37 cellular contexts compared by ENCODE assay signal in genomic region chr15:26641144-26641543, GRCh38.
"Had no signal": no experiment of that assay in that cellular context is flagged by ENCODE, and none has a peak within 500 bp of the region (broad histone marks: within the 10 kb centered on the region; RNA-seq: fewer than 3 reads in every experiment).

No MANE protein-coding gene starts in this region.

- H3K9me3 Mint-ChIP-seq: activated naive CD8-positive, alpha-beta T cell treated with anti-CD3 and anti-CD28 coated beads for 36 hours had no signal

- H3K4me1 Mint-ChIP-seq: activated B cell treated with CpG ODN at 0.5 μM for 24 hours; activated CD4-positive, alpha-beta T cell treated with anti-CD3 and anti-CD28 coated beads, Interleukin-2, amount 10 ng/mL, durations not matched to agents 24 days and 14 days; activated CD8-positive, alpha-beta memory T cell treated with anti-CD3 and anti-CD28 coated beads, Interleukin-2, amount 10 ng/mL, durations not matched to agents 7 days and 5 days; activated naive CD4-positive, alpha-beta T cell treated with anti-CD3 and anti-CD28 coated beads, Interleukin-2, amount 50 U/mL, for 24 hours; activated naive CD8-positive, alpha-beta T cell treated with anti-CD3 and anti-CD28 coated beads for 36 hours; T-helper 17 cell had no signal

- H3K4me1 ChIP-seq: ascending aorta, breast epithelium, esophagus squamous epithelium, gastroesophageal sphincter, heart right ventricle had no signal

- H3K27ac Mint-ChIP-seq: activated B cell treated with CpG ODN at 0.5 μM for 24 hours; activated CD4-positive, alpha-beta memory T cell treated with anti-CD3 and anti-CD28 coated beads for 36 hours; activated CD4-positive, alpha-beta T cell treated with anti-CD3 and anti-CD28 coated beads, Interleukin-2, amount 10 ng/mL, durations not matched to agents 24 days and 14 days; activated CD8-positive, alpha-beta memory T cell treated with anti-CD3 and anti-CD28 coated beads, Interleukin-2, amount 10 ng/mL, durations not matched to agents 7 days and 5 days; activated CD8-positive, alpha-beta T cell treated with anti-CD3 and anti-CD28 coated beads, Interleukin-2, amount 10 ng/mL, durations not matched to agents 7 days and 5 days; activated naive CD4-positive, alpha-beta T cell treated with anti-CD3 and anti-CD28 coated beads for 36 hours; activated naive CD4-positive, alpha-beta T cell treated with anti-CD3 and anti-CD28 coated beads, Interleukin-2, amount 50 U/mL, for 24 hours; activated naive CD8-positive, alpha-beta T cell treated with anti-CD3 and anti-CD28 coated beads for 36 hours; activated T-helper 1 cell treated with anti-CD3 and anti-CD28 coated beads, Interleukin-12 subunit alpha, Interleukin-12 subunit beta, Interleukin-2, Interleukin-4 antibody, amounts not matched to agents 30 ng/mL and 10 ng/mL and 1 ng/mL, durations not matched to agents 14 hours and 24 hours and 36 hours; activated T-helper 2 cell treated with anti-CD3 and anti-CD28 coated beads, Interferon-gamma antibody, Interleukin-2, Interleukin-4, amounts not matched to agents 10 μg/mL and 5 μg/mL and 100 μg/mL, durations not matched to agents 14 hours and 24 hours and 36 hours; effector memory CD8-positive, alpha-beta T cell; T-helper 17 cell; T-helper 2 cell treated with Interferon-gamma antibody and Interleukin-4, amounts not matched to agents 5 μg/mL and 100 μg/mL, for 36 hours had no signal

- DNase-seq: activated B cell treated with CpG ODN at 0.5 μM for 24 hours; activated CD4-positive, alpha-beta memory T cell treated with anti-CD3 and anti-CD28 coated beads for 36 hours; activated CD4-positive, alpha-beta T cell treated with anti-CD3 and anti-CD28 coated beads, Interleukin-2, amount 10 ng/mL, durations not matched to agents 24 days and 14 days; activated CD8-positive, alpha-beta memory T cell treated with anti-CD3 and anti-CD28 coated beads, Interleukin-2, amount 10 ng/mL, durations not matched to agents 7 days and 5 days; activated CD8-positive, alpha-beta memory T cell treated with anti-CD3 and anti-CD28 coated beads, Interleukin-2, amount 50 U/mL, for 4 hours; activated CD8-positive, alpha-beta T cell treated with anti-CD3 and anti-CD28 coated beads, Interleukin-2, amount 10 ng/mL, durations not matched to agents 7 days and 5 days; activated effector memory CD4-positive, alpha-beta T cell treated with anti-CD3 and anti-CD28 coated beads, Interleukin-2, amount 50 U/mL, for 16 hours; activated naive CD4-positive, alpha-beta T cell treated with anti-CD3 and anti-CD28 coated beads for 36 hours; activated naive CD8-positive, alpha-beta T cell treated with anti-CD3 and anti-CD28 coated beads for 36 hours; activated T-cell treated with anti-CD3 and anti-CD28 coated beads, Interleukin-2, amount 50 U/mL, for 1 hour; activated T-cell treated with anti-CD3 and anti-CD28 coated beads, Interleukin-2, amount 50 U/mL, for 48 hours; central memory CD4-positive, alpha-beta T cell; cortex of kidney; dermis blood vessel endothelial cell; effector CD4-positive, alpha-beta T cell; effector memory CD8-positive, alpha-beta T cell; esophagus squamous epithelium; foreskin melanocyte; heart right ventricle; T-helper 1 cell; T-helper 17 cell; T1000; WERI-Rb-1 had no signal

- H3K4me3 ChIP-seq: ascending aorta, breast epithelium, cardiac muscle cell, esophagus squamous epithelium, gastroesophageal sphincter, heart right ventricle had no signal

- H3K4me3 Mint-ChIP-seq: activated B cell treated with CpG ODN at 0.5 μM for 24 hours; activated CD4-positive, alpha-beta memory T cell treated with anti-CD3 and anti-CD28 coated beads for 36 hours; activated CD4-positive, alpha-beta T cell treated with anti-CD3 and anti-CD28 coated beads, Interleukin-2, amount 10 ng/mL, durations not matched to agents 24 days and 14 days; activated CD8-positive, alpha-beta memory T cell treated with anti-CD3 and anti-CD28 coated beads, Interleukin-2, amount 10 ng/mL, durations not matched to agents 7 days and 5 days; activated CD8-positive, alpha-beta T cell treated with anti-CD3 and anti-CD28 coated beads, Interleukin-2, amount 10 ng/mL, durations not matched to agents 7 days and 5 days; activated naive CD4-positive, alpha-beta T cell treated with anti-CD3 and anti-CD28 coated beads for 36 hours; activated naive CD4-positive, alpha-beta T cell treated with anti-CD3 and anti-CD28 coated beads, Interleukin-2, amount 50 U/mL, for 24 hours; activated naive CD8-positive, alpha-beta T cell treated with anti-CD3 and anti-CD28 coated beads for 36 hours; activated T-helper 1 cell treated with anti-CD3 and anti-CD28 coated beads, Interleukin-12 subunit alpha, Interleukin-12 subunit beta, Interleukin-2, Interleukin-4 antibody, amounts not matched to agents 30 ng/mL and 10 ng/mL and 1 ng/mL, durations not matched to agents 14 hours and 24 hours and 36 hours; brain; effector memory CD8-positive, alpha-beta T cell; T-helper 17 cell; T-helper 2 cell treated with Interferon-gamma antibody and Interleukin-4, amounts not matched to agents 5 μg/mL and 100 μg/mL, for 36 hours had no signal

- FAIRE-seq: colon, endometrium, endothelial cell of umbilical vein had no signal

- H3K27me3 ChIP-seq: ascending aorta, breast epithelium, cardiac muscle cell, esophagus squamous epithelium, gastroesophageal sphincter, heart right ventricle had no signal

- H3K9me3 ChIP-seq: ascending aorta, esophagus squamous epithelium, gastroesophageal sphincter had no signal

- H3K36me3 Mint-ChIP-seq: activated CD4-positive, alpha-beta memory T cell treated with anti-CD3 and anti-CD28 coated beads for 36 hours; activated CD8-positive, alpha-beta memory T cell treated with anti-CD3 and anti-CD28 coated beads, Interleukin-2, amount 10 ng/mL, durations not matched to agents 7 days and 5 days; activated naive CD4-positive, alpha-beta T cell treated with anti-CD3 and anti-CD28 coated beads, Interleukin-2, amount 50 U/mL, for 24 hours; activated naive CD8-positive, alpha-beta T cell treated with anti-CD3 and anti-CD28 coated beads for 36 hours had no signal

- ATAC-seq: activated CD4-positive, CD25-positive, alpha-beta regulatory T cell treated with anti-CD3 and anti-CD28 coated beads, Interleukin-2, amount 50 U/mL, for 24 hours; activated CD8-positive, alpha-beta memory T cell treated with anti-CD3 and anti-CD28 coated beads, Interleukin-2, amount 10 ng/mL, durations not matched to agents 7 days and 5 days; activated CD8-positive, alpha-beta T cell treated with anti-CD3 and anti-CD28 coated beads, Interleukin-2, amount 10 ng/mL, durations not matched to agents 7 days and 5 days; effector memory CD8-positive, alpha-beta T cell; gastroesophageal sphincter; T-helper 17 cell had no signal

- H3K36me3 ChIP-seq: ascending aorta, breast epithelium, cardiac muscle cell, esophagus squamous epithelium, gastroesophageal sphincter, heart right ventricle, WERI-Rb-1 had no signal

- H3K27ac ChIP-seq: ascending aorta, breast epithelium, cardiac muscle cell, epithelial cell of prostate, esophagus squamous epithelium, gastroesophageal sphincter, heart right ventricle, WERI-Rb-1 had no signal

- H3K27me3 Mint-ChIP-seq: activated B cell treated with CpG ODN at 0.5 μM for 24 hours; activated CD4-positive, alpha-beta memory T cell treated with anti-CD3 and anti-CD28 coated beads for 36 hours; activated CD4-positive, alpha-beta T cell treated with anti-CD3 and anti-CD28 coated beads, Interleukin-2, amount 10 ng/mL, durations not matched to agents 24 days and 14 days; activated CD8-positive, alpha-beta memory T cell treated with anti-CD3 and anti-CD28 coated beads, Interleukin-2, amount 10 ng/mL, durations not matched to agents 7 days and 5 days; activated naive CD4-positive, alpha-beta T cell treated with anti-CD3 and anti-CD28 coated beads, Interleukin-2, amount 50 U/mL, for 24 hours; activated naive CD8-positive, alpha-beta T cell treated with anti-CD3 and anti-CD28 coated beads for 36 hours; brain; effector memory CD8-positive, alpha-beta T cell; T-helper 17 cell had no signal
